17 cellular contexts compared by ENCODE assay signal in the genomic region with DNA sequence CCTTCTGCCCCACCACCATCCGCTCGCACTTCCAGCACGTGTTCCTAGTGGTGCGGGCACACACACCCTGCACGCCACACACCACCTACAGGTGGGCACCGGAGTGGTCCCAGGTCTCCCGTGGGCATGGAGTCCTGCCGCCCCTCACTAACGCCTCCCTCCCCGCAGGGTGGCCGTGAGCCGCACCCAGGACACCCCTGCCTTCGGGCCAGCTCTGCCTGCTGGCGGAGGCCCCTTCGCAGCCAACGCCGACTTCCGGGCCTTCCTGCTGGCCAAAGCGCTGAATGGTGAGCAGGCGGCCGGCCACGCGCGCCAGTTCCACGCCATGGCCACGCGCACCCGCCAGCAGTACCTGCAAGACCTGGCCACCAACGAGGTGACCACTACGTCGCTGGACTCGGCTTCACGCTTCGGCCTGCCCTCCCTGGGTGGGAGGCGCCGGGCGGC. TPM values are rescaled to one million over a fixed set of nuclear protein-coding genes. Genes with fewer than 3 reads are reported as not detected.
"Had no signal": no experiment of that assay in that cellular context is flagged by ENCODE, and none has a peak within 500 bp of the region (broad histone marks: within the 10 kb centered on the region; RNA-seq: fewer than 3 reads in every experiment).

No MANE protein-coding gene starts in this region.

- H3K27ac Mint-ChIP-seq: activated CD8-positive, alpha-beta memory T cell treated with anti-CD3 and anti-CD28 coated beads, Interleukin-2, amount 10 ng/mL, durations not matched to agents 7 days and 5 days; nephron progenitor cell had no signal

- H3K4me3 Mint-ChIP-seq: activated CD8-positive, alpha-beta memory T cell treated with anti-CD3 and anti-CD28 coated beads, Interleukin-2, amount 10 ng/mL, durations not matched to agents 7 days and 5 days; nephron progenitor cell; stimulated activated naive CD8-positive, alpha-beta T cell treated with anti-CD3 and anti-CD28 coated beads, Interleukin-15, amount 100 ng/mL, for 72 hours had no signal

- H3K4me1 ChIP-seq: colonic mucosa, testis had no signal

- ATAC-seq: activated CD8-positive, alpha-beta memory T cell treated with anti-CD3 and anti-CD28 coated beads, Interleukin-2, amount 10 ng/mL, durations not matched to agents 7 days and 5 days; activated naive CD4-positive, alpha-beta T cell treated with anti-CD3 and anti-CD28 coated beads, Interleukin-2, amount 50 U/mL, for 72 hours; stimulated activated naive CD8-positive, alpha-beta T cell treated with anti-CD3 and anti-CD28 coated beads, Interleukin-15, amount 100 ng/mL, for 72 hours had no signal

- H3K27me3 Mint-ChIP-seq: activated CD8-positive, alpha-beta memory T cell treated with anti-CD3 and anti-CD28 coated beads, Interleukin-2, amount 10 ng/mL, durations not matched to agents 7 days and 5 days; stimulated activated naive CD8-positive, alpha-beta T cell treated with anti-CD3 and anti-CD28 coated beads, Interleukin-15, amount 100 ng/mL, for 72 hours had no signal

- H3K36me3 ChIP-seq: colonic mucosa had no signal

- DNase-seq: activated CD4-positive, alpha-beta T cell treated with anti-CD3 and anti-CD28 coated beads for 1 hour; activated CD4-positive, alpha-beta T cell treated with anti-CD3 and anti-CD28 coated beads, Interleukin-2, amount 50 U/mL, for 48 hours; activated CD8-positive, alpha-beta memory T cell treated with anti-CD3 and anti-CD28 coated beads, Interleukin-2, amount 10 ng/mL, durations not matched to agents 7 days and 5 days; activated gamma-delta T cell; activated T-cell treated with anti-CD3 and anti-CD28 coated beads, Interleukin-2, amount 50 U/mL, for 1 hour; colonic mucosa; kidney glomerular epithelial cell; left ventricle myocardium superior; nephron progenitor cell; right lobe of liver; T-helper 9 cell; testis had no signal

- H3K27me3 ChIP-seq: colonic mucosa, right lobe of liver, testis, upper lobe of left lung had no signal

- H3K9me3 Mint-ChIP-seq: activated naive CD4-positive, alpha-beta T cell treated with anti-CD3 and anti-CD28 coated beads, Interleukin-2, amount 50 U/mL, for 72 hours; nephron progenitor cell; stimulated activated naive CD8-positive, alpha-beta T cell treated with anti-CD3 and anti-CD28 coated beads, Interleukin-15, amount 100 ng/mL, for 72 hours had no signal

- H3K27ac ChIP-seq: psoas muscle, testis had no signal

- H3K9me3 ChIP-seq: colonic mucosa, psoas muscle, right lobe of liver, testis, upper lobe of left lung had no signal

RNA-seq across cellular contexts. Expression of a gene that starts 50.7 kb away (rescaled TPM):
- total RNA-seq: fibroblast of villous mesenchyme had no signal
